ENCODE assay signal across 26 cellular contexts in the genomic region with DNA sequence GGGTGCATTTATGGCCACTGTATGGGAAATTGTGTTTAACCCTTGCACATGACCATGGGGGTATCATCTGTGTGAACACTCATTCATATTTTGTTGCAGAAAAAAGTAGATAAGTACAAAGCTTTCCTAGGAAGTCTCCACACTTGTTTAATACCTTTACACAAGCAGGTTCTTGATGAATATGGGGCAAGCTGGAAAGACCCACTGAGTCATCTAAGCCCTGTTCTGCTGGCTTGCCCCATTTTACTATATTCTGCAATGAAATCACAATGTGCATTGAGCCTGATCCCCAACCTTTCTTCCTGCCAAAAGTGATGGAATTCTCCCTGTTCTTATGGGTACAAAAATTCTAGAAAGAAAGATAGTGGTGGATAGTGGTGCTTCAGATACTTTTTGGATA.
"Had no signal": no experiment of that assay in that cellular context is flagged by ENCODE, and none has a peak within 500 bp of the region (broad histone marks: within the 10 kb centered on the region; RNA-seq: fewer than 3 reads in every experiment).

No MANE protein-coding gene starts in this region.

- DNase-seq: colonic mucosa; effector CD8-positive, alpha-beta T cell; endodermal cell; foreskin keratinocyte; heart right ventricle; hippocampal formation; left cardiac atrium; left lung; mesenchymal stem cell; mucosa of descending colon; naive B cell; pancreas; right lobe of liver; small intestine; stimulated activated CD4-positive, alpha-beta T cell treated with anti-CD3 and anti-CD28 coated beads, Interleukin-15, amount 100 ng/mL, for 24 hours; stimulated activated CD4-positive, alpha-beta T cell treated with anti-CD3 and anti-CD28 coated beads, Interleukin-2, amount 100 ng/mL, for 48 hours; stimulated activated naive CD4-positive, alpha-beta T cell; substantia nigra; testis; tibial artery; upper lobe of left lung had no signal

- H3K4me1 Mint-ChIP-seq: endodermal cell, neural crest cell had no signal

- H3K36me3 Mint-ChIP-seq: mesothelial cell of epicardium, naive B cell had no signal

- H3K27ac Mint-ChIP-seq: dendritic cell treated with granulocyte-macrophage colony-stimulating factor and Interleukin-4, amounts not matched to agents 40 ng/mL and 50 ng/mL, for 4 days; endodermal cell; mesothelial cell of epicardium; naive B cell; natural killer cell treated with Interleukin-12 subunit alpha and Interleukin-12 subunit beta and Interleukin-15 and Interleukin-18, amount 100 ng/mL, for 72 hours had no signal

- ATAC-seq: foreskin keratinocyte, gastroesophageal sphincter, heart right ventricle, left cardiac atrium, left lung, mucosa of descending colon, pancreas, right lobe of liver had no signal

- H3K4me3 Mint-ChIP-seq: dendritic cell treated with granulocyte-macrophage colony-stimulating factor and Interleukin-4, amounts not matched to agents 40 ng/mL and 50 ng/mL, for 4 days; endodermal cell; mesothelial cell of epicardium; naive B cell; natural killer cell treated with Interleukin-12 subunit alpha and Interleukin-12 subunit beta and Interleukin-15 and Interleukin-18, amount 100 ng/mL, for 72 hours; neural crest cell had no signal
